20 cellular contexts compared by ENCODE assay signal in the genomic region with DNA sequence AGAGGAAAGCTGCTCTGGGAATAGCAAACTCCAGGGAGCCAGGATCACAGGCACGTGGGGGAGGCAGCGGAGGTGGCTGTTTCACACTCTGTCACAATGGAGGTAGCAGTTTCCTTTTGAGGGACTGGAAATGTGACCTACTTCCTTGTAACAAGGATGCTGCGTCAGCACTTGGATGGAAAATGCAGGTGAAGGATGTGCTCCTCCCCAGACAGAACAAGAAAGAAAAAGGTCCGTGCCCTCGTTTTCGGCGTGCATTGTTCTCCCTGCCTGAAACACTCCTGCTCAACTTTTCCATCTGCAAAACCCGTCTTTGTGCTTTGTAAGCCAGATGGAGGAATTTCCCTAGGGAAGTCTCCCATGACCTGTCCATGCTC. TPM values are rescaled to one million over a fixed set of nuclear protein-coding genes. Genes with fewer than 3 reads are reported as not detected.
A peak's percentile ranks its signal among the peaks of the same experiment; 100 is the strongest.
DNase-seq lines count a peak whose midpoint lies in the region; ATAC-seq, FAIRE-seq and TF ChIP-seq lines count a peak whose summit lies in the region.
"Had no signal": no experiment of that assay in that cellular context is flagged by ENCODE, and none has a peak within 500 bp of the region (broad histone marks: within the 10 kb centered on the region; RNA-seq: fewer than 3 reads in every experiment).

No MANE protein-coding gene starts in this region.

- no peak for TF ChIP-seq EP300 in gastroesophageal sphincter (IDR thresholded peaks at IDR 0.05)

- 59 to 80% methylated on average over 5 to 6 of the region's 8 CpGs for WGBS in gastroesophageal sphincter (ENCODE audit: low coverage in 1 of 2), 2 donors

- TF ChIP-seq CTCF in gastroesophageal sphincter (IDR thresholded peaks at IDR 0.05), result no peak

- TF ChIP-seq POLR2A in gastroesophageal sphincter (IDR thresholded peaks at IDR 0.05), result no peak

- H3K36me3 ChIP-seq in gastroesophageal sphincter, result no peaks in the 10 kb centered on the region

- H3K9me3 ChIP-seq in gastroesophageal sphincter, result peaks cover 0 to 25% (median 0%) of the 10 kb centered on the region in 3 donors

- DNase-seq in DMS153 (lab: John Stamatoyannopoulos, UW) (peak; percentile 40), DMS153 treated with DMSO at 0.1 percent for 48 hours (lab: John Stamatoyannopoulos, UW; ENCODE audit: unreplicated experiment) (no peak), mesenteric fat pad (ENCODE audit: low spot score) (peak; percentile 85), superior temporal gyrus (ENCODE audit: extremely low spot score) (peak; percentile 21), RCC 7860 (ENCODE audit: low spot score) (no peak), hepatic stellate cell (ENCODE audit: low spot score) (no peak)
- DNase-seq: activated T-cell treated with anti-CD3 and anti-CD28 coated beads for 4 hours; DMS79 treated with DMSO at 0.1 percent for 48 hours; effector memory CD4-positive, alpha-beta T cell; H7; NCI-H146; NCI-H524; PC-3 had no signal

- FAIRE-seq in RCC 7860 (lab: Jason Lieb, UNC), result no peak
- FAIRE-seq: bronchial epithelial cell had no signal

- peaks cover 0 to 10% (median 0%) of the 10 kb centered on the region in 3 donors for H3K4me1 ChIP-seq in gastroesophageal sphincter

- H3K27me3 ChIP-seq in gastroesophageal sphincter, result no peaks in the 10 kb centered on the region

- peak overlapping the region in 3 of 4 donors; percentile 34 to 47 (median 35) for H3K27ac ChIP-seq in gastroesophageal sphincter
- H3K27ac ChIP-seq: 22Rv1, KMS-11 had no signal

- no peak overlapping the region for H3K4me3 ChIP-seq in gastroesophageal sphincter

- no peak for ATAC-seq in gastroesophageal sphincter
- no peak for ATAC-seq in GM18502 (IDR thresholded peaks at IDR 0.05; ENCODE audit: poor library complexity, unreplicated experiment)
- ATAC-seq: activated naive CD4-positive, alpha-beta T cell treated with anti-CD3 and anti-CD28 coated beads, Interleukin-2, amount 50 U/mL, for 72 hours; PC-3; T-cell had no signal

RNA-seq across cellular contexts. Expression of gene SH3PXD2B, which starts 55.1 kb away (rescaled TPM):
- total RNA-seq in gastroesophageal sphincter (10 to 100 TPM; 40.2 to 80.9 (median 56.0) TPM), mesenteric fat pad (56.6 TPM)

Comparison
In these comparisons a context has a peak if more than half of its experiments do, and no peak if none do; other contexts are left out.
1. DNase-seq: peak in DMS153 (single experiment), mesenteric fat pad (single experiment) and superior temporal gyrus (single experiment); none in DMS153 treated with DMSO at 0.1 percent for 48 hours (single experiment), RCC 7860 (single experiment) and hepatic stellate cell (single experiment).